1 cellular context compared by ENCODE assay signal in genomic region chr12:51227112-51227511, GRCh38. TPM values are rescaled to one million over a fixed set of nuclear protein-coding genes. Genes with fewer than 3 reads are reported as not detected.
"Had no signal": no experiment of that assay in that cellular context is flagged by ENCODE, and none has a peak within 500 bp of the region (broad histone marks: within the 10 kb centered on the region; RNA-seq: fewer than 3 reads in every experiment).

No MANE protein-coding gene starts in this region.

RNA-seq across cellular contexts. Expression of gene SMAGP, which starts 43.1 kb away (rescaled TPM):
- polyA plus RNA-seq: neural cell had no signal
